26 cellular contexts compared by ENCODE assay signal in genomic region chr13:100154835-100155463, GRCh38.
"Had no signal": no experiment of that assay in that cellular context is flagged by ENCODE, and none has a peak within 500 bp of the region (broad histone marks: within the 10 kb centered on the region; RNA-seq: fewer than 3 reads in every experiment).

No MANE protein-coding gene starts in this region.

- H3K4me3 Mint-ChIP-seq: activated naive CD8-positive, alpha-beta T cell; activated T-cell treated with anti-CD3 and anti-CD28 coated beads, Interleukin-2, amount 50 U/mL, for 4 hours; central memory CD8-positive, alpha-beta T cell; endodermal cell; natural killer cell; T-helper 1 cell treated with Interleukin-12 subunit alpha and Interleukin-12 subunit beta and Interleukin-4 antibody, amounts not matched to agents 30 μg/mL and 1 μg/mL, for 36 hours had no signal

- H3K27me3 Mint-ChIP-seq: activated naive CD8-positive, alpha-beta T cell; central memory CD8-positive, alpha-beta T cell had no signal

- H3K27me3 ChIP-seq: adrenal gland, breast epithelium, heart right ventricle, neutrophil, ovary, right atrium auricular region, spleen had no signal

- H3K4me1 Mint-ChIP-seq: endodermal cell had no signal

- H3K9me3 ChIP-seq: adrenal gland, breast epithelium, heart right ventricle, neutrophil, ovary, psoas muscle, right atrium auricular region, spleen had no signal

- H3K36me3 ChIP-seq: adrenal gland, neutrophil, ovary had no signal

- DNase-seq: activated CD4-positive, alpha-beta T cell treated with anti-CD3 and anti-CD28 coated beads for 4 hours; activated CD4-positive, alpha-beta T cell treated with anti-CD3 and anti-CD28 coated beads, Interleukin-2, amount 50 U/mL, for 48 hours; activated CD4-positive, CD25-positive, alpha-beta regulatory T cell; activated CD8-positive, alpha-beta memory T cell treated with anti-CD3 and anti-CD28 coated beads, Interleukin-2, amount 50 U/mL, for 48 hours; activated naive CD4-positive, alpha-beta T cell; activated T-cell treated with anti-CD3 and anti-CD28 coated beads, Interleukin-2, amount 50 U/mL, for 4 hours; adrenal gland; endodermal cell; heart right ventricle; left ventricle myocardium superior; mammary epithelial cell; midbrain; natural killer cell; ovary; psoas muscle; spleen; stimulated activated CD4-positive, alpha-beta T cell treated with anti-CD3 and anti-CD28 coated beads, Interleukin-4, amount 100 ng/mL, for 1 hour; stimulated activated naive CD4-positive, alpha-beta T cell treated with Interleukin-2 at 50 U/mL for 16 hours; T1000 had no signal

- H3K27ac ChIP-seq: adrenal gland, breast epithelium, heart right ventricle, neutrophil, ovary, psoas muscle, right atrium auricular region, spleen had no signal

- H3K4me1 ChIP-seq: adrenal gland, breast epithelium, heart right ventricle, psoas muscle, right atrium auricular region, spleen had no signal

- H3K36me3 Mint-ChIP-seq: natural killer cell had no signal

- H3K27ac Mint-ChIP-seq: activated naive CD8-positive, alpha-beta T cell; activated T-helper 2 cell treated with anti-CD3 and anti-CD28 coated beads, Interferon-gamma antibody, Interleukin-2, Interleukin-4, amounts not matched to agents 10 μg/mL and 5 μg/mL and 100 μg/mL, durations not matched to agents 14 hours and 24 hours and 36 hours; endodermal cell; natural killer cell; T-helper 1 cell treated with Interleukin-12 subunit alpha and Interleukin-12 subunit beta and Interleukin-4 antibody, amounts not matched to agents 30 μg/mL and 1 μg/mL, for 36 hours had no signal

- H3K9me3 Mint-ChIP-seq: activated T-cell treated with anti-CD3 and anti-CD28 coated beads, Interleukin-2, amount 50 U/mL, for 4 hours; activated T-helper 2 cell treated with anti-CD3 and anti-CD28 coated beads, Interferon-gamma antibody, Interleukin-2, Interleukin-4, amounts not matched to agents 10 μg/mL and 5 μg/mL and 100 μg/mL, durations not matched to agents 14 hours and 24 hours and 36 hours; central memory CD8-positive, alpha-beta T cell; endodermal cell; natural killer cell; T-helper 1 cell treated with Interleukin-12 subunit alpha and Interleukin-12 subunit beta and Interleukin-4 antibody, amounts not matched to agents 30 μg/mL and 1 μg/mL, for 36 hours had no signal

- H3K4me3 ChIP-seq: adrenal gland, breast epithelium, heart right ventricle, ovary, psoas muscle, right atrium auricular region, spleen had no signal
